In the genomic region with DNA sequence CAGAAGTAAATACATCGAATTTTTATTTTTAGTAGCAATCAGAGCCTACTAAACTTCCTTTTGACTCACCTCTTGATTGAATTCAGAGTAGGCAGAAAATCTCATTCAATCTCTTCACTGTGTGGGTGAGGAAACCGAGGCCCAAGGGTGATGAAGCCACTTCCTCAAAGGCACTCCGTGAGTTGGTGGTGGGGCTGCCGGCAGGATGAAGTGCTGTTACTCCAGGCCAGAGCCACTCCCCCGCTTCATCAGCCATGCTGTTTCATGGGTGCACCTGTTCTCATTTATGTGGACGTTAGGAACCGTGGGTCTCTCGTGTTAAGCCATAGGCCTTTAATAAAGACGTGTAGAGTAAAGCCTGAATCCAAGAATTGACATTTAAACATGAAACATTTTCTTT, we compare ENCODE assay signal across 9 cellular contexts. TPM values are rescaled to one million over a fixed set of nuclear protein-coding genes. Genes with fewer than 3 reads are reported as not detected.
A peak's percentile ranks its signal among the peaks of the same experiment; 100 is the strongest.
DNase-seq lines count a peak whose midpoint lies in the region; ATAC-seq, FAIRE-seq and TF ChIP-seq lines count a peak whose summit lies in the region.
"Had no signal": no experiment of that assay in that cellular context is flagged by ENCODE, and none has a peak within 500 bp of the region (broad histone marks: within the 10 kb centered on the region; RNA-seq: fewer than 3 reads in every experiment).

No MANE protein-coding gene starts in this region.

- DNase-seq in NK-92 treated with Interleukin-12 subunit alpha and Interleukin-12 subunit beta, amount 100 ng/mL, for 24 hours (lab: John Stamatoyannopoulos, UW): peak; percentile 69
- DNase-seq in NK-92 (lab: John Stamatoyannopoulos, UW; ENCODE audit: unreplicated experiment) (no peak), T-cell (peak in 33 of 34 experiments; percentile 6 to 71 (median 49)), NCI-H345 (lab: John Stamatoyannopoulos, UW) (no peak), kidney (no peak), suprapubic skin (ENCODE audit: low spot score in 2 of 2) (no peak)
- peak; percentile 23 to 60 for DNase-seq in central memory CD8-positive, alpha-beta T cell (ENCODE audit: low spot score in 2 of 2)
- DNase-seq in stimulated activated naive CD8-positive, alpha-beta T cell treated with anti-CD3 and anti-CD28 coated beads, Interleukin-15, Interleukin-2, amounts not matched to agents 100 U/mL and 50 U/mL, for 24 hours: peak; percentile 70
- DNase-seq: GOT3 had no signal

- H3K4me3 ChIP-seq in kidney (ENCODE audit: low read length in 2 of 2) (no peak overlapping the region), suprapubic skin (no peak overlapping the region)

- H3K27me3 Mint-ChIP-seq in T-cell: no peaks in the 10 kb centered on the region
- no peaks in the 10 kb centered on the region for H3K27me3 Mint-ChIP-seq in central memory CD8-positive, alpha-beta T cell

- H3K9me3 Mint-ChIP-seq in T-cell: no peaks in the 10 kb centered on the region
- H3K9me3 Mint-ChIP-seq in central memory CD8-positive, alpha-beta T cell: no peaks in the 10 kb centered on the region

- no peak for TF ChIP-seq POLR2A in suprapubic skin (IDR thresholded peaks at IDR 0.05)

- H3K27ac Mint-ChIP-seq in T-cell: peak overlapping the region; percentile 75 to 88
- peak overlapping the region; percentile 26 for H3K27ac Mint-ChIP-seq in central memory CD8-positive, alpha-beta T cell (ENCODE audit: low read depth)

- POLR2A ChIA-PET in T-cell (lab: Charles Lee): no interaction called here

- H3K36me3 Mint-ChIP-seq in T-cell: no peaks in the 10 kb centered on the region
- peaks cover 11% of the 10 kb centered on the region for H3K36me3 Mint-ChIP-seq in central memory CD8-positive, alpha-beta T cell (ENCODE audit: insufficient read depth)

- H3K36me3 ChIP-seq in kidney (ENCODE audit: control insufficient read depth in 1 of 2, insufficient read depth in 2 of 2, low read length in 2 of 2) (no peaks in the 10 kb centered on the region), suprapubic skin (peaks cover 2% of the 10 kb centered on the region)

- peaks cover 29 to 41% (median 39%) of the 10 kb centered on the region in 3 donors for H3K4me1 Mint-ChIP-seq in T-cell
- peaks cover 13% of the 10 kb centered on the region for H3K4me1 Mint-ChIP-seq in central memory CD8-positive, alpha-beta T cell

- ATAC-seq in T-cell (replicated peaks in 1 of 4): peak; percentile 87 to 95 (median 89)
- peak; percentile 96 for ATAC-seq in central memory CD8-positive, alpha-beta T cell (replicated peaks; ENCODE audit: extremely low read depth, poor library complexity, severe bottlenecking)
- peak; percentile 97 for ATAC-seq in stimulated activated naive CD8-positive, alpha-beta T cell treated with anti-CD3 and anti-CD28 coated beads, Interleukin-15, Interleukin-2, amounts not matched to agents 100 U/mL and 50 U/mL, for 24 hours

- no peak for TF ChIP-seq EP300 in suprapubic skin (IDR thresholded peaks at IDR 0.05)

- H3K9me3 ChIP-seq in kidney (ENCODE audit: control insufficient read depth in 1 of 2, low read length in 2 of 2) (no peaks in the 10 kb centered on the region), suprapubic skin (no peaks in the 10 kb centered on the region)

- CTCF ChIA-PET in T-cell (lab: Charles Lee): no interaction called here

- peak overlapping the region; percentile 11 to 48 (median 25) for H3K4me3 Mint-ChIP-seq in T-cell
- peak overlapping the region; percentile 50 for H3K4me3 Mint-ChIP-seq in central memory CD8-positive, alpha-beta T cell

- no peak overlapping the region for H3K27ac ChIP-seq in kidney (ENCODE audit: low read depth in 2 of 2, low read length in 2 of 2)
- no peak overlapping the region for H3K27ac ChIP-seq in suprapubic skin

- no peaks in the 10 kb centered on the region for H3K27me3 ChIP-seq in suprapubic skin

- 86% methylated on average over 9 of the region's 9 CpGs for WGBS in suprapubic skin

- no peak overlapping the region for H3K9ac ChIP-seq in kidney (ENCODE audit: low read length in 2 of 2)

- FAIRE-seq in kidney (lab: Jason Lieb, UNC): no peak

- intact Hi-C loops in kidney (cut with DNase I): loop anchor here (10.0 kb wide), 1 partner anchor 68 kb away; no protein-coding TSS in a partner anchor

- H3K4me1 ChIP-seq in kidney (ENCODE audit: control insufficient read depth in 1 of 2, insufficient read depth in 1 of 2, low read depth in 1 of 2, low read length in 2 of 2): no peaks in the 10 kb centered on the region
- no peaks in the 10 kb centered on the region for H3K4me1 ChIP-seq in suprapubic skin

- TF ChIP-seq CTCF in kidney (IDR thresholded peaks at IDR 0.05; ENCODE audit: borderline replicate concordance, extremely low read depth, insufficient read depth) (no peak), suprapubic skin (IDR thresholded peaks at IDR 0.05) (no peak)

RNA-seq across cellular contexts. Expression of gene ING1, which starts 13.2 kb away (rescaled TPM):
- total RNA-seq in T-cell (10 to 100 TPM in 4 of 5 donors, 1 to 10 TPM in 1; 9.9 to 29.4 (median 25.8) TPM), kidney (12.4 TPM), suprapubic skin (10 to 100 TPM; 10.6 to 25.7 (median 19.9) TPM)
- polyA plus RNA-seq in kidney (ENCODE audit: insufficient read depth, low read depth, low replicate concordance): 7.8 TPM

RNA-seq across cellular contexts. Expression of gene CARS2, which starts 20.8 kb away (rescaled TPM):
- total RNA-seq in T-cell (100 to 1,000 TPM in 1 of 5 donors, 10 to 100 TPM in 4; 74.2 to 102 (median 85.4) TPM), kidney (57.9 TPM), suprapubic skin (100 to 1,000 TPM in 2 of 4 donors, 10 to 100 TPM in 2; 35.1 to 130 (median 80.9) TPM)
- polyA plus RNA-seq in kidney (ENCODE audit: insufficient read depth, low read depth, low replicate concordance): 57.1 TPM

Comparison
In these comparisons a context has a peak if more than half of its experiments do, and no peak if none do; other contexts are left out.
1. DNase-seq: peak in NK-92 treated with Interleukin-12 subunit alpha and Interleukin-12 subunit beta, amount 100 ng/mL, for 24 hours (single experiment), T-cell (33 of 34), central memory CD8-positive, alpha-beta T cell (2 of 2) and stimulated activated naive CD8-positive, alpha-beta T cell treated with anti-CD3 and anti-CD28 coated beads, Interleukin-15, Interleukin-2, amounts not matched to agents 100 U/mL and 50 U/mL, for 24 hours (single experiment); none in NK-92 (single experiment), NCI-H345 (single experiment), kidney (single experiment) and suprapubic skin (0 of 2).
2. Peak in every context shown above with its lines, with median percentiles within 50 percentile points of each other: ATAC-seq.